ENCODE assay signal across 20 cellular contexts in genomic region chr6:166580076-166581050, GRCh38. TPM values are rescaled to one million over a fixed set of nuclear protein-coding genes. Genes with fewer than 3 reads are reported as not detected.
A peak's percentile ranks its signal among the peaks of the same experiment; 100 is the strongest.
DNase-seq lines count a peak whose midpoint lies in the region; ATAC-seq and TF ChIP-seq lines count a peak whose summit lies in the region.
"Had no signal": no experiment of that assay in that cellular context is flagged by ENCODE, and none has a peak within 500 bp of the region (broad histone marks: within the 10 kb centered on the region; RNA-seq: fewer than 3 reads in every experiment).

No MANE protein-coding gene starts in this region.

- H3K9me2 ChIP-seq in GM23338 (ENCODE audit: insufficient read depth) = 0 out of 2 replicates have a peak, but pooled peaks cover 6% of the 10 kb centered on the region

- WGBS in neuronal stem cell (ENCODE audit: extremely low coverage in 2 of 2, insufficient read length in 2 of 2, insufficient replicate concordance in 1 of 2), 2 donors = no CpG with 5 or more reads among the region's 17 CpGs

- no peak overlapping the region for H2BK12ac ChIP-seq in neuronal stem cell (ENCODE audit: low read length)

- H3K14ac ChIP-seq in neuronal stem cell (ENCODE audit: low read length) = no peak overlapping the region

- H3K23ac ChIP-seq in neuronal stem cell (ENCODE audit: low read depth, low read length, poor library complexity) = peak overlapping the region; percentile 34

- H3K36me3 ChIP-seq in A673 (ENCODE audit: insufficient read depth, low read length, poor library complexity, severe bottlenecking) (no peaks in the 10 kb centered on the region), GM23338 (ENCODE audit: insufficient read depth) (no peaks in the 10 kb centered on the region), neuronal stem cell (replicated peaks in 1 of 2; ENCODE audit: control insufficient read depth in 2 of 2, insufficient read depth in 2 of 2, low read length in 2 of 2) (no peaks in the 10 kb centered on the region), mucosa of descending colon (ENCODE audit: low read depth) (no peaks in the 10 kb centered on the region)
- H3K36me3 ChIP-seq: BLaER1 treated with 17β-estradiol and CSF1 and Interleukin-3, amounts not matched to agents 10 nM and 100 nM had no signal

- peaks cover 22% of the 10 kb centered on the region for H3K9me3 Mint-ChIP-seq in GM23338
- peaks cover 7% of the 10 kb centered on the region for H3K9me3 Mint-ChIP-seq in central memory CD8-positive, alpha-beta T cell

- no peaks in the 10 kb centered on the region for H3F3A ChIP-seq in GM23338 (replicated peaks; ENCODE audit: low read depth)

- no peak overlapping the region for H3K9ac ChIP-seq in neuronal stem cell (ENCODE audit: low read depth, low read length, poor library complexity)
- H3K9ac ChIP-seq: BLaER1 treated with 17β-estradiol and CSF1 and Interleukin-3, amounts not matched to agents 10 nM and 100 nM had no signal

- H3K9me3 ChIP-seq in A673 (ENCODE audit: low read depth, low read length, poor library complexity, severe bottlenecking) = no peaks in the 10 kb centered on the region
- H3K9me3 ChIP-seq in neuronal stem cell (replicated peaks in 1 of 2; ENCODE audit: control insufficient read depth in 2 of 2, insufficient read depth in 1 of 2, low read depth in 1 of 2, low read length in 2 of 2) = peaks cover 1 to 27% of the 10 kb centered on the region in 2 donors
- peaks cover 4% of the 10 kb centered on the region for H3K9me3 ChIP-seq in mucosa of descending colon

- DNase-seq in A673 (ENCODE audit: low spot score) (peak; percentile 40), GM23338 (ENCODE audit: low spot score) (no peak), neuronal stem cell (ENCODE audit: low spot score) (no peak), SIG-M5 treated with dmso at 0.1 percent for 504 hours (lab: John Stamatoyannopoulos, UW; ENCODE audit: unreplicated experiment) (no peak), mucosa of descending colon (no peak)
- DNase-seq in central memory CD8-positive, alpha-beta T cell (ENCODE audit: low spot score in 2 of 2) = no peak
- DNase-seq: CD8-positive, alpha-beta memory T cell; DMS79 treated with DMSO at 0.1 percent for 48 hours; NCI-H1092 treated with DMSO at 0.1 percent for 48 hours; NCI-H146; NCI-H2081; NCI-H2171 treated with DMSO at 0.1 percent for 48 hours; NCI-H446 treated with DMSO at 0.1 percent for 48 hours; NK-92 treated with Interleukin-12 subunit alpha and Interleukin-12 subunit beta, amount 100 ng/mL, for 24 hours; SHP77 had no signal

- H3K27me3 ChIP-seq in A673 (replicated peaks; ENCODE audit: insufficient read depth, low read depth, low read length, poor library complexity) (no peaks in the 10 kb centered on the region), GM23338 (ENCODE audit: insufficient read depth) (no peaks in the 10 kb centered on the region), neuronal stem cell (ENCODE audit: control insufficient read depth in 3 of 3, insufficient read depth in 3 of 3, low read depth in 1 of 3, low read length in 3 of 3) (no peaks in the 10 kb centered on the region)
- H3K27me3 ChIP-seq: BLaER1 treated with 17β-estradiol and CSF1 and Interleukin-3, amounts not matched to agents 10 nM and 100 nM had no signal

- no peak overlapping the region for H3K4ac ChIP-seq in neuronal stem cell (ENCODE audit: low read length)

- POLR2A ChIA-PET in A673 (lab: Charles Lee; ENCODE audit: low non-redundant PET) = no interaction called here

- H3K4me1 ChIP-seq in A673 (ENCODE audit: insufficient read depth, low read length, poor library complexity, severe bottlenecking) = peaks cover 40% of the 10 kb centered on the region
- H3K4me1 ChIP-seq in GM23338 (ENCODE audit: insufficient read depth) = no peaks in the 10 kb centered on the region; the same call in 1 of the 2 replicates
- H3K4me1 ChIP-seq in neuronal stem cell (ENCODE audit: control insufficient read depth in 2 of 2, insufficient read depth in 1 of 2, low read depth in 1 of 2, low read length in 2 of 2) = peaks cover 0 to 5% of the 10 kb centered on the region in 2 donors
- H3K4me1 ChIP-seq in mucosa of descending colon (ENCODE audit: low read depth) = no peaks in the 10 kb centered on the region

- TF ChIP-seq CTCF in A673 (conservative IDR thresholded peaks at IDR 0.05; ENCODE audit: low read depth, low read length) = no peak
- TF ChIP-seq CTCF in GM23338 (conservative IDR thresholded peaks at IDR 0.05; ENCODE audit: low read depth in 2 of 2) = no peak
- no peak for TF ChIP-seq CTCF in mucosa of descending colon (IDR thresholded peaks at IDR 0.05)

- H3K27ac ChIP-seq in A673 (ENCODE audit: low read depth, low read length, poor library complexity, severe bottlenecking) (no peak overlapping the region), GM23338 (ENCODE audit: low read depth) (no peak overlapping the region), neuronal stem cell (replicated peaks; ENCODE audit: low read length) (no peak overlapping the region)
- H3K27ac ChIP-seq: BLaER1 treated with 17β-estradiol and CSF1 and Interleukin-3, amounts not matched to agents 10 nM and 100 nM had no signal

- H3K18ac ChIP-seq in neuronal stem cell (ENCODE audit: low read length) = peak overlapping the region; percentile 13

- H2BK120ac ChIP-seq in neuronal stem cell (ENCODE audit: low read depth, low read length) = no peak overlapping the region

- H3K4me3 ChIP-seq in A673 (ENCODE audit: low read depth, low read length, poor library complexity, severe bottlenecking) (no peak overlapping the region), GM23338 (no peak overlapping the region), neuronal stem cell (ENCODE audit: low read length in 2 of 2) (no peak overlapping the region), mucosa of descending colon (no peak overlapping the region)
- H3K4me3 ChIP-seq: BLaER1 treated with 17β-estradiol and CSF1 and Interleukin-3, amounts not matched to agents 10 nM and 100 nM had no signal

- no peak overlapping the region for H4K91ac ChIP-seq in neuronal stem cell (ENCODE audit: low read depth, low read length, poor library complexity)

- H3K4me3 Mint-ChIP-seq in GM23338 = no peak overlapping the region
- no peak overlapping the region for H3K4me3 Mint-ChIP-seq in central memory CD8-positive, alpha-beta T cell
- H3K4me3 Mint-ChIP-seq: CD8-positive, alpha-beta memory T cell had no signal

- BruUV-seq in A673 (replicated peaks; lab: Mats Ljungman, UMichigan) = no TSS peak

- intact Hi-C loops in A673 (cut with micrococcal nuclease; ENCODE audit: unreplicated experiment) (no loop called here), mucosa of descending colon (cut with DNase I, micrococcal nuclease) (no loop called here)

- peaks cover 33% of the 10 kb centered on the region for H3K36me3 Mint-ChIP-seq in GM23338 (ENCODE audit: low read depth)
- no peaks in the 10 kb centered on the region for H3K36me3 Mint-ChIP-seq in central memory CD8-positive, alpha-beta T cell (ENCODE audit: insufficient read depth)

- H2BK5ac ChIP-seq in neuronal stem cell (ENCODE audit: low read length) = no peak overlapping the region

- H3K4me1 Mint-ChIP-seq in GM23338 = peaks cover 25% of the 10 kb centered on the region
- H3K4me1 Mint-ChIP-seq in central memory CD8-positive, alpha-beta T cell = no peaks in the 10 kb centered on the region
- H3K4me1 Mint-ChIP-seq: CD8-positive, alpha-beta memory T cell had no signal

- peaks cover 11% of the 10 kb centered on the region for H3K27me3 Mint-ChIP-seq in GM23338 (ENCODE audit: insufficient read depth, low read depth, poor library complexity)
- no peaks in the 10 kb centered on the region for H3K27me3 Mint-ChIP-seq in central memory CD8-positive, alpha-beta T cell
- H3K27me3 Mint-ChIP-seq: CD8-positive, alpha-beta memory T cell had no signal

- no peak overlapping the region for H4K8ac ChIP-seq in neuronal stem cell (ENCODE audit: low read depth, low read length)

- H4K20me1 ChIP-seq in GM23338 (replicated peaks; ENCODE audit: insufficient read depth) = peaks cover 14% of the 10 kb centered on the region; the same call in 1 of the 2 replicates

- no peak overlapping the region for H3K4me2 ChIP-seq in GM23338
- no peak overlapping the region for H3K4me2 ChIP-seq in neuronal stem cell (ENCODE audit: insufficient read depth, low read length, poor library complexity, severe bottlenecking)
- H3K4me2 ChIP-seq: BLaER1 treated with 17β-estradiol and CSF1 and Interleukin-3, amounts not matched to agents 10 nM and 100 nM had no signal

- H2AK5ac ChIP-seq in neuronal stem cell (ENCODE audit: low read depth, low read length) = no peak overlapping the region

- H3K79me2 ChIP-seq in GM23338 (replicated peaks; ENCODE audit: insufficient read depth) = peaks cover 38% of the 10 kb centered on the region

- H2AFZ ChIP-seq in GM23338 (no peak overlapping the region), neuronal stem cell (ENCODE audit: low read length) (no peak overlapping the region)

- H2BK15ac ChIP-seq in neuronal stem cell (ENCODE audit: low read length) = no peak overlapping the region

- peaks cover 6% of the 10 kb centered on the region for H3K79me1 ChIP-seq in neuronal stem cell (ENCODE audit: low read depth, low read length)

- ATAC-seq in GM23338 = no peak
- ATAC-seq in central memory CD8-positive, alpha-beta T cell (replicated peaks; ENCODE audit: extremely low read depth, poor library complexity, severe bottlenecking) = no peak
- ATAC-seq in GM18873 (IDR thresholded peaks at IDR 0.05; ENCODE audit: low FRiP score, unreplicated experiment) = no peak
- no peak for ATAC-seq in mucosa of descending colon
- no peak for ATAC-seq in GM19351 (IDR thresholded peaks at IDR 0.05; ENCODE audit: unreplicated experiment)
- ATAC-seq: HCT116, SK-N-SH treated with all-trans-retinoic acid at 6 μM for 48 hours had no signal

- peak overlapping the region; percentile 50; the same call in 1 of the 2 replicates for H3K27ac Mint-ChIP-seq in GM23338
- H3K27ac Mint-ChIP-seq in central memory CD8-positive, alpha-beta T cell (ENCODE audit: low read depth) = peak overlapping the region; percentile 49
- H3K27ac Mint-ChIP-seq: CD8-positive, alpha-beta memory T cell had no signal

- CTCF ChIA-PET in A673 (lab: Charles Lee) = no interaction called here

TF ChIP-seq in GM23338, 12 proteins besides CTCF, POLR2A, EP300 and RAD21 (continues in another document):
- TF ChIP-seq NANOG (IDR thresholded peaks at IDR 0.05; ENCODE audit: borderline replicate concordance) (no peak), EZH2phosphoT487 (IDR thresholded peaks at IDR 0.05; ENCODE audit: unreplicated experiment) (no peak), JUNB (IDR thresholded peaks at IDR 0.05; ENCODE audit: unreplicated experiment) (no peak)

RNA-seq across cellular contexts. Expression of gene RAMACL, which starts 6.1 kb away (rescaled TPM):
- total RNA-seq in A673 (2021) (0.77 and 2.2 TPM in 2 replicates), mucosa of descending colon (1 to 10 TPM in 1 of 3 donors, under 1 TPM in 2; 0.66 to 1.7 (median 0.92) TPM)
- 4.0 and 4.2 TPM in 2 replicates for total RNA-seq in GM23338 (2014; rRNA removed; shearing (Covaris generic))
- 0.61 and 0.68 TPM in 2 replicates for polyA plus RNA-seq in GM23338 (2016; fragmentation: Nextera tagmentation; extraction: Ambion mirVana)
- 0.14 TPM for polyA plus RNA-seq in neuronal stem cell (2013, experiment 1 of 2)
- polyA plus RNA-seq in neuronal stem cell (2013, experiment 2 of 2) = 0.10 TPM

RNA-seq across cellular contexts. Expression of gene RPS6KA2, which starts 46.7 kb away (rescaled TPM):
- 30.1 and 37.8 TPM in 2 replicates for total RNA-seq in A673 (2021)
- 25.3 and 25.6 TPM in 2 replicates for total RNA-seq in GM23338 (2014; rRNA removed; shearing (Covaris generic))
- polyA plus RNA-seq in GM23338 (2016; fragmentation: Nextera tagmentation; extraction: Ambion mirVana) = 9.4 and 12.5 TPM in 2 replicates
- 12.6 TPM for polyA plus RNA-seq in neuronal stem cell (2013, experiment 1 of 2)
- 13.2 TPM for polyA plus RNA-seq in neuronal stem cell (2013, experiment 2 of 2)
- total RNA-seq in mucosa of descending colon = 10 to 100 TPM in 2 of 3 donors, 1 to 10 TPM in 1; 8.6 to 21.3 (median 18.7) TPM
